Comparison of ENCODE assay signal across 14 cellular contexts in genomic region chr12:121512561-121512960, GRCh38.
"Had no signal": no experiment of that assay in that cellular context is flagged by ENCODE, and none has a peak within 500 bp of the region (broad histone marks: within the 10 kb centered on the region; RNA-seq: fewer than 3 reads in every experiment).

No MANE protein-coding gene starts in this region.

- H3K4me1 ChIP-seq: body of pancreas, heart left ventricle, SJCRH30, transverse colon had no signal

- H3K4me3 Mint-ChIP-seq: activated CD8-positive, alpha-beta T cell treated with anti-CD3 and anti-CD28 coated beads, Interleukin-2, amount 10 ng/mL, durations not matched to agents 7 days and 5 days had no signal

- H3K9me3 Mint-ChIP-seq: activated T-helper 2 cell treated with anti-CD3 and anti-CD28 coated beads, Interferon-gamma antibody, Interleukin-2, Interleukin-4, amounts not matched to agents 10 μg/mL and 5 μg/mL and 100 μg/mL, durations not matched to agents 14 hours and 24 hours and 36 hours had no signal

- H3K36me3 ChIP-seq: SJCRH30 had no signal

- ATAC-seq: activated CD8-positive, alpha-beta T cell treated with anti-CD3 and anti-CD28 coated beads, Interleukin-2, amount 10 ng/mL, durations not matched to agents 7 days and 5 days; body of pancreas; left lobe of liver had no signal

- H3K27me3 ChIP-seq: body of pancreas, heart left ventricle, SJCRH30, transverse colon had no signal

- H3K27ac ChIP-seq: body of pancreas, SJCRH30, transverse colon had no signal

- DNase-seq: activated CD4-positive, alpha-beta T cell treated with anti-CD3 and anti-CD28 coated beads for 48 hours; activated CD8-positive, alpha-beta T cell treated with anti-CD3 and anti-CD28 coated beads, Interleukin-2, amount 10 ng/mL, durations not matched to agents 7 days and 5 days; activated naive CD4-positive, alpha-beta T cell treated with anti-CD3 and anti-CD28 coated beads, Interleukin-2, amount 50 U/mL, for 16 hours; body of pancreas; foreskin melanocyte; heart left ventricle; islet precursor cell; retina; SJCRH30; stimulated activated CD4-positive, alpha-beta T cell treated with anti-CD3 and anti-CD28 coated beads, Interleukin-4, amount 100 ng/mL, for 4 hours; transverse colon had no signal

- H3K27ac Mint-ChIP-seq: activated T-helper 2 cell treated with anti-CD3 and anti-CD28 coated beads, Interferon-gamma antibody, Interleukin-2, Interleukin-4, amounts not matched to agents 10 μg/mL and 5 μg/mL and 100 μg/mL, durations not matched to agents 14 hours and 24 hours and 36 hours had no signal

- H3K9me3 ChIP-seq: body of pancreas, heart left ventricle, SJCRH30, transverse colon had no signal

- H3K4me3 ChIP-seq: body of pancreas, heart left ventricle, SJCRH30, skin epidermis, transverse colon had no signal
